In the genomic region with DNA sequence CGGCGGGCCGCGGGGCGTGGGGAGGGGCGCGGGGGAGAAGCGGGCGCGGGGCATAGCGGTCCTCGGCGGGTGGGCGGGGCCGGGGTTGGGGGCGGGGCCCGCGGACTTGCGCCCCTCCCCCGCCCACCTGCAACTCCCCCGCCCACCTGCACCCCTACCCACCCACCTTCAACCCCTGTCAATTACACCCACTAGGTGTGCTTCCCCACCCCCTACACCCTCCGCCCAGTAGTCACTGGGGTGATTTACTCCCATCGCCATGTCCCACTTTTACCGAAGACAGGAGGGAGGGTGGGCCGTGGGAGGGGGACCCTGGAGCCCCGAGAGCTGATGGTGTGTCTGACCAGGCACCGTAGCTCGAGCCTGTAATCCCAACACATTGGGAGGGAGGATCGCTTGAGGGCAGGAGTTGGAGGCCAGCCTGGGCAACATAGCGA, we compare ENCODE assay signal across 8 cellular contexts. TPM values are rescaled to one million over a fixed set of nuclear protein-coding genes. Genes with fewer than 3 reads are reported as not detected.
DNase-seq lines count a peak whose midpoint lies in the region; ATAC-seq and TF ChIP-seq lines count a peak whose summit lies in the region.

No MANE protein-coding gene starts in this region.

- DNase-seq in Karpas-422 = no peak
- no peak for DNase-seq in chondrocyte (ENCODE audit: low spot score)
- DNase-seq in mesendoderm = no peak
- DNase-seq in vagina (ENCODE audit: extremely low spot score in 2 of 2) = no peak
- no peak for DNase-seq in NCI-H2107 (lab: John Stamatoyannopoulos, UW)
- DNase-seq in NCI-H524 treated with DMSO at 0.1 percent for 48 hours (lab: John Stamatoyannopoulos, UW) = no peak

- H2AFZ ChIP-seq in Karpas-422 (ENCODE audit: low read length) = peak overlapping the region; percentile 88; the same call in 1 of the 2 replicates

- H3K18ac ChIP-seq in mesendoderm (ENCODE audit: low read length) = peak overlapping the region; percentile 89

- H3K23ac ChIP-seq in mesendoderm (ENCODE audit: low read length) = no peak overlapping the region

- peak overlapping the region; percentile 77 for H3K9ac ChIP-seq in Karpas-422 (ENCODE audit: low read length)
- H3K9ac ChIP-seq in mesendoderm (ENCODE audit: low read length) = peak overlapping the region; percentile 93

- H3K4me3 Mint-ChIP-seq in chondrocyte (ENCODE audit: unreplicated experiment) = peak overlapping the region; percentile 76

- no peak overlapping the region for H2BK5ac ChIP-seq in mesendoderm (ENCODE audit: low read length)

- TF ChIP-seq POLR2A in vagina (IDR thresholded peaks at IDR 0.05) = no peak

- intact Hi-C loops in vagina (cut with DNase I) = loop anchor here (2.0 to 5.0 kb wide), 2 partner anchors 26 to 37 kb away; no protein-coding TSS in a partner anchor

- H4K20me1 ChIP-seq in Karpas-422 (ENCODE audit: insufficient read depth, low read depth, low read length) = no peaks in the 10 kb centered on the region

- H3K9me3 ChIP-seq in Karpas-422 (ENCODE audit: low read length) = no peaks in the 10 kb centered on the region
- no peaks in the 10 kb centered on the region for H3K9me3 ChIP-seq in vagina

- peaks cover 55% of the 10 kb centered on the region for H3K4me1 ChIP-seq in Karpas-422 (ENCODE audit: low read length)
- no peaks in the 10 kb centered on the region for H3K4me1 ChIP-seq in mesendoderm (ENCODE audit: control insufficient read depth, low read depth, low read length)
- peaks cover 25% of the 10 kb centered on the region for H3K4me1 ChIP-seq in vagina

- no peaks in the 10 kb centered on the region for H3K9me3 Mint-ChIP-seq in chondrocyte (ENCODE audit: low read depth)

- no peaks in the 10 kb centered on the region for H3K27me3 ChIP-seq in Karpas-422 (ENCODE audit: low read length)
- no peaks in the 10 kb centered on the region for H3K27me3 ChIP-seq in mesendoderm (ENCODE audit: insufficient read depth, low read length, poor library complexity)
- no peaks in the 10 kb centered on the region for H3K27me3 ChIP-seq in vagina

- WGBS in mesendoderm (ENCODE audit: extremely low coverage, insufficient coverage, low lambda C conversion rate) = no CpG with 5 or more reads among the region's 30 CpGs

- H3K27ac ChIP-seq in Karpas-422 (ENCODE audit: low read length) (no peak overlapping the region), mesendoderm (ENCODE audit: low read depth, low read length) (peak overlapping the region; percentile 39), vagina (peak overlapping the region; percentile 98)

- H3K36me3 Mint-ChIP-seq in chondrocyte (ENCODE audit: low read depth) = peaks cover 8% of the 10 kb centered on the region

- H3K27ac Mint-ChIP-seq in chondrocyte (ENCODE audit: unreplicated experiment) = peak overlapping the region; percentile 95

- peak; percentile 5 for ATAC-seq in GM18511 (IDR thresholded peaks at IDR 0.05; ENCODE audit: unreplicated experiment)
- ATAC-seq in GM18870 (IDR thresholded peaks at IDR 0.05; ENCODE audit: unreplicated experiment) = no peak

- H3K4me3 ChIP-seq in Karpas-422 (ENCODE audit: low read length) = peak overlapping the region; percentile 73
- H3K4me3 ChIP-seq in mesendoderm (ENCODE audit: low read length) = peak overlapping the region; percentile 77
- H3K4me3 ChIP-seq in vagina = peak overlapping the region; percentile 59 to 89

- no peaks in the 10 kb centered on the region for H3K27me3 Mint-ChIP-seq in chondrocyte (ENCODE audit: low read depth)

- no peak overlapping the region for H4K5ac ChIP-seq in mesendoderm (ENCODE audit: low read length)

- H2AK5ac ChIP-seq in mesendoderm (ENCODE audit: low read length) = no peak overlapping the region

- H2BK120ac ChIP-seq in mesendoderm (ENCODE audit: low read depth, low read length) = peak overlapping the region; percentile 48

- H3K36me3 ChIP-seq in Karpas-422 (ENCODE audit: insufficient read depth, low read length) = no peaks in the 10 kb centered on the region
- H3K36me3 ChIP-seq in mesendoderm (ENCODE audit: control insufficient read depth, insufficient read depth, low read length) = no peaks in the 10 kb centered on the region
- no peaks in the 10 kb centered on the region for H3K36me3 ChIP-seq in vagina

- H3K9me2 ChIP-seq in Karpas-422 (replicated peaks; ENCODE audit: insufficient read depth, low read length) = no peaks in the 10 kb centered on the region

- peaks cover 23% of the 10 kb centered on the region for H3K79me2 ChIP-seq in Karpas-422 (ENCODE audit: low read length)
- H3K79me2 ChIP-seq in mesendoderm (ENCODE audit: control insufficient read depth, insufficient read depth, low read length) = peaks cover 8% of the 10 kb centered on the region

- H3K4me2 ChIP-seq in Karpas-422 (ENCODE audit: low read depth, low read length, poor library complexity, severe bottlenecking) = peak overlapping the region; percentile 72
- peak overlapping the region; percentile 49 for H3K4me2 ChIP-seq in mesendoderm (ENCODE audit: low read length)

- no peak overlapping the region for H2BK15ac ChIP-seq in mesendoderm (replicated peaks; ENCODE audit: low read depth)

- peaks cover 21% of the 10 kb centered on the region for H3K4me1 Mint-ChIP-seq in chondrocyte (ENCODE audit: low read depth)

- peak overlapping the region; percentile 75 for H3K4ac ChIP-seq in mesendoderm (ENCODE audit: low read depth, low read length)

- TF ChIP-seq CTCF in chondrocyte (IDR thresholded peaks at IDR 0.05) = no peak
- TF ChIP-seq CTCF in vagina (IDR thresholded peaks at IDR 0.05) = no peak

- peaks cover 12% of the 10 kb centered on the region for H3K79me1 ChIP-seq in mesendoderm (ENCODE audit: low read length)

- no peak overlapping the region for H4K8ac ChIP-seq in mesendoderm (ENCODE audit: low read depth, low read length)

- peak overlapping the region; percentile 96 for H3K56ac ChIP-seq in mesendoderm (ENCODE audit: low read length)

RNA-seq across cellular contexts. Expression of gene KCTD7, which starts 0.6 kb away (rescaled TPM):
- 20.9 and 23.2 TPM in 2 replicates for total RNA-seq in Karpas-422 (2014; rRNA removed; shearing (Covaris generic); ENCODE audit: low replicate concordance)
- 16.4 to 22.6 TPM (median 21.5 TPM) in 3 replicates for total RNA-seq in chondrocyte
- 3.4 TPM for polyA plus RNA-seq in mesendoderm (2013, experiment 1 of 2)
- polyA plus RNA-seq in mesendoderm (2013, experiment 2 of 2) = 3.2 TPM
- total RNA-seq in vagina = 20.6 TPM
